ENCODE assay signal across 8 cellular contexts in genomic region chr7:103280803-103281155, GRCh38. TPM values are rescaled to one million over a fixed set of nuclear protein-coding genes. Genes with fewer than 3 reads are reported as not detected.
A peak's percentile ranks its signal among the peaks of the same experiment; 100 is the strongest.
DNase-seq lines count a peak whose midpoint lies in the region; ATAC-seq, FAIRE-seq and TF ChIP-seq lines count a peak whose summit lies in the region.
"Not testable (repeated sequence)": the region's sequence is repeated elsewhere in the genome, so short reads cannot be mapped to it uniquely, and the experiment has no call there.

No MANE protein-coding gene starts in this region.

- H3K36me3 ChIP-seq in CD4-positive, CD25-positive, alpha-beta regulatory T cell (ENCODE audit: control insufficient read depth, insufficient read depth, low read length); HUES48 (ENCODE audit: control insufficient read depth, insufficient read depth, low read length); astrocyte (ENCODE audit: insufficient read depth, low read length): not testable (repeated sequence)

- peaks cover 16% of the 10 kb centered on the region for H3K4me1 ChIP-seq in CD4-positive, CD25-positive, alpha-beta regulatory T cell (ENCODE audit: control insufficient read depth, insufficient read depth, low read length, poor library complexity, severe bottlenecking)
- H3K4me1 ChIP-seq in HUES48 (ENCODE audit: control insufficient read depth, insufficient read depth, low read length); astrocyte (ENCODE audit: insufficient read depth, low read length): not testable (repeated sequence)

- peak overlapping the region; percentile 77 for H3K4me3 ChIP-seq in CD4-positive, CD25-positive, alpha-beta regulatory T cell (ENCODE audit: low read depth, low read length)
- H3K4me3 ChIP-seq in HUES48 (ENCODE audit: low read depth, low read length), result peak overlapping the region; percentile 69
- H3K4me3 ChIP-seq in astrocyte (ENCODE audit: insufficient read depth, low read depth, low read length), result peak overlapping the region; percentile 67

- not testable (repeated sequence) for H3K79me2 ChIP-seq in astrocyte (ENCODE audit: insufficient read depth, low read length)

- DNase-seq in CD4-positive, CD25-positive, alpha-beta regulatory T cell, result peak in 1 of 3 donors; percentile 9
- DNase-seq in T-helper 17 cell (peak in 1 of 3 donors; percentile 6), astrocyte (ENCODE audit: low read depth) (peak; percentile 9), globus pallidus (ENCODE audit: low spot score) (peak; percentile 5), myocyte (ENCODE audit: low read depth) (peak; percentile 37)
- DNase-seq in stimulated activated CD4-positive, alpha-beta T cell treated with anti-CD3 and anti-CD28 coated beads, Interleukin-4, amount 100 ng/mL, for 24 hours, result peak; percentile 8

- not testable (repeated sequence) for ATAC-seq in CD4-positive, CD25-positive, alpha-beta regulatory T cell (ENCODE audit: low read depth in 2 of 2); T-helper 17 cell
- peak; percentile 23 for ATAC-seq in GM21526 (IDR thresholded peaks at IDR 0.05; ENCODE audit: low FRiP score, unreplicated experiment)

- H3K9me3 Mint-ChIP-seq in CD4-positive, CD25-positive, alpha-beta regulatory T cell; astrocyte (ENCODE audit: unreplicated experiment): not testable (repeated sequence)

- peak overlapping the region; percentile 95 for H2AFZ ChIP-seq in astrocyte (ENCODE audit: low read depth, low read length)

- not testable (repeated sequence) for H3K9me3 ChIP-seq in CD4-positive, CD25-positive, alpha-beta regulatory T cell (ENCODE audit: control insufficient read depth in 2 of 2, low read length in 2 of 2); HUES48 (ENCODE audit: control insufficient read depth, insufficient read depth, low read length); T-helper 17 cell (ENCODE audit: control insufficient read depth, low read length, poor library complexity, severe bottlenecking); astrocyte (ENCODE audit: insufficient read depth, low read depth, low read length)

- not testable (repeated sequence) for H3K27me3 ChIP-seq in CD4-positive, CD25-positive, alpha-beta regulatory T cell (ENCODE audit: control insufficient read depth, insufficient read depth, low read length); astrocyte (ENCODE audit: insufficient read depth, low read length)
- H3K27me3 ChIP-seq in HUES48 (ENCODE audit: control insufficient read depth, insufficient read depth, low read length), result peaks cover 30% of the 10 kb centered on the region

- not testable (repeated sequence) for H3K27me3 Mint-ChIP-seq in CD4-positive, CD25-positive, alpha-beta regulatory T cell; T-helper 17 cell; astrocyte (ENCODE audit: low read depth, unreplicated experiment)

- H3K4me3 Mint-ChIP-seq in CD4-positive, CD25-positive, alpha-beta regulatory T cell, result peak overlapping the region; percentile 95 to 98 (median 97)
- H3K4me3 Mint-ChIP-seq in T-helper 17 cell, result peak overlapping the region; percentile 97
- H3K4me3 Mint-ChIP-seq in astrocyte (ENCODE audit: unreplicated experiment), result peak overlapping the region; percentile 96

- H4K20me1 ChIP-seq in astrocyte (ENCODE audit: insufficient read depth, low read length), result not testable (repeated sequence)

- FAIRE-seq in astrocyte (lab: Jason Lieb, UNC), result not testable (repeated sequence)

- peaks cover 9 to 31% (median 17%) of the 10 kb centered on the region in 4 donors for H3K4me1 Mint-ChIP-seq in CD4-positive, CD25-positive, alpha-beta regulatory T cell
- H3K4me1 Mint-ChIP-seq in T-helper 17 cell, result peaks cover 17% of the 10 kb centered on the region
- not testable (repeated sequence) for H3K4me1 Mint-ChIP-seq in astrocyte (ENCODE audit: low read depth, unreplicated experiment)

- peak overlapping the region; percentile 80 to 98 (median 96) for H3K27ac Mint-ChIP-seq in CD4-positive, CD25-positive, alpha-beta regulatory T cell
- H3K27ac Mint-ChIP-seq in T-helper 17 cell (peak overlapping the region; percentile 97), astrocyte (ENCODE audit: unreplicated experiment) (peak overlapping the region; percentile 24)

- peak overlapping the region; percentile 90 for H3K27ac ChIP-seq in CD4-positive, CD25-positive, alpha-beta regulatory T cell (ENCODE audit: insufficient read depth, low read length, poor library complexity, severe bottlenecking)
- not testable (repeated sequence) for H3K27ac ChIP-seq in HUES48 (ENCODE audit: low read depth, low read length); astrocyte (ENCODE audit: low read depth, low read length)

- peak overlapping the region; percentile 95 for H3K4me2 ChIP-seq in astrocyte (ENCODE audit: low read length)

- not testable (repeated sequence) for TF ChIP-seq CTCF in astrocyte (IDR thresholded peaks at IDR 0.05; ENCODE audit: insufficient read depth, low read depth, low read length)

- H3K9ac ChIP-seq in HUES48 (ENCODE audit: low read depth, low read length), result not testable (repeated sequence)
- peak overlapping the region; percentile 79 for H3K9ac ChIP-seq in astrocyte (ENCODE audit: low read length)

- H3K36me3 Mint-ChIP-seq in CD4-positive, CD25-positive, alpha-beta regulatory T cell; T-helper 17 cell (ENCODE audit: low read depth); astrocyte (ENCODE audit: low read depth, unreplicated experiment): not testable (repeated sequence)

RNA-seq across cellular contexts. Expression of gene PMPCB, which starts 16.5 kb away (rescaled TPM):
- total RNA-seq in CD4-positive, CD25-positive, alpha-beta regulatory T cell, result 86.6 TPM
- 10 to 100 TPM; 85.5 to 89.7 (median 88.0) TPM for polyA plus RNA-seq in CD4-positive, CD25-positive, alpha-beta regulatory T cell
- total RNA-seq in T-helper 17 cell, result 10 to 100 TPM; 73.9 to 80.8 TPM
- 44.9 and 47.6 TPM in 2 replicates for total RNA-seq in astrocyte
- total RNA-seq in myocyte, result 88.8 and 101 TPM in 2 replicates
- polyA plus RNA-seq in myocyte (2012), result 52.1 TPM

Comparison
In these comparisons a context has a peak if more than half of its experiments do, and no peak if none do; other contexts are left out.
1. H3K27ac Mint-ChIP-seq: peak in every context shown above with its lines; median percentile 97 in T-helper 17 cell; 96 in CD4-positive, CD25-positive, alpha-beta regulatory T cell; 24 in astrocyte.